1 cellular context compared by ENCODE assay signal in genomic region chr17:37489197-37490001, GRCh38.
TF ChIP-seq lines count a peak whose summit lies in the region.

TSS of gene DUSP14 (plus strand) at chr17:37489891. CDS start at chr17:37512273, 22,382 bp downstream.

TF ChIP-seq in WTC11, 78 proteins besides CTCF, POLR2A, EP300 and RAD21 (continued from another document):
- 0 out of 2 replicates have a peak, but pooled peaks have one; percentile 59 for TF ChIP-seq E2F4 (CRISPR knock-in tag; IDR thresholded peaks at IDR 0.05; ENCODE audit: borderline replicate concordance, low read depth)
- TF ChIP-seq, protein P1, sequence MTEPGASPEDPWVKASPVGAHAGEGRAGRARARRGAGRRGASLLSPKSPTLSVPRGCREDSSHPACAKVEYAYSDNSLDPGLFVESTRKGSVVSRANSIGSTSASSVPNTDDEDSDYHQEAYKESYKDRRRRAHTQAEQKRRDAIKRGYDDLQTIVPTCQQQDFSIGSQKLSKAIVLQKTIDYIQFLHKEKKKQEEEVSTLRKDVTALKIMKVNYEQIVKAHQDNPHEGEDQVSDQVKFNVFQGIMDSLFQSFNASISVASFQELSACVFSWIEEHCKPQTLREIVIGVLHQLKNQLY (CRISPR knock-in tag; IDR thresholded peaks at IDR 0.05): 0 out of 2 replicates have a peak, but pooled peaks have one; percentile 18
- peak; percentile 87; the same call in 1 of the 2 replicates for TF ChIP-seq MYBL2 (CRISPR knock-in tag; IDR thresholded peaks at IDR 0.05)
- TF ChIP-seq, protein P2, sequence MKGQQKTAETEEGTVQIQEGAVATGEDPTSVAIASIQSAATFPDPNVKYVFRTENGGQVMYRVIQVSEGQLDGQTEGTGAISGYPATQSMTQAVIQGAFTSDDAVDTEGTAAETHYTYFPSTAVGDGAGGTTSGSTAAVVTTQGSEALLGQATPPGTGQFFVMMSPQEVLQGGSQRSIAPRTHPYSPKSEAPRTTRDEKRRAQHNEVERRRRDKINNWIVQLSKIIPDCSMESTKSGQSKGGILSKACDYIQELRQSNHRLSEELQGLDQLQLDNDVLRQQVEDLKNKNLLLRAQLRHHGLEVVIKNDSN (CRISPR knock-in tag; IDR thresholded peaks at IDR 0.05): no peak
- peak; percentile 90 for TF ChIP-seq MAX (CRISPR knock-in tag; IDR thresholded peaks at IDR 0.05)
